Comparison of ENCODE assay signal across 18 cellular contexts in the genomic region with DNA sequence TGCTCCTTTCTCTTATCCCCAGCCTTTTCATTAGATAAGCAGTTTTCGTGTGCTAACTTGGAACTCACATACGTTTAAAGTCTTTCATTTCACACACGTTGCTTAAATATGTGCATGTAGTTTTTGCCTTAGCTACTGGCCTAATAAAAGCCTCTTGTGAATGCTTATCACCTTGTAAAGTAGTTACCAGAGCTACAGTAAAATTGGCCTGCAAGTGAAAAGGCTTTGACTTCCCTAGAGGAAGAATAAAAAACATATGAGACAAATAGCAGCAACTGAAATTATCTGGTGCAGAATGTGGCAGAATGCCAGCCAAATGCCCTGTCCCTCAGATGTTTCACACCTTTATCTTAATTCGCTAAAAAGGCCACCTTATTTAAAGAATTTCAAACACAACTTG. TPM values are rescaled to one million over a fixed set of nuclear protein-coding genes. Genes with fewer than 3 reads are reported as not detected.
DNase-seq lines count a peak whose midpoint lies in the region; ATAC-seq and TF ChIP-seq lines count a peak whose summit lies in the region.
"Had no signal": no experiment of that assay in that cellular context is flagged by ENCODE, and none has a peak within 500 bp of the region (broad histone marks: within the 10 kb centered on the region; RNA-seq: fewer than 3 reads in every experiment).

No MANE protein-coding gene starts in this region.

- H3K27me3 ChIP-seq in OCI-LY1 (ENCODE audit: insufficient read depth, low read length) (no peaks in the 10 kb centered on the region), left lung (no peaks in the 10 kb centered on the region)
- H3K27me3 ChIP-seq: BLaER1 treated with 17β-estradiol and CSF1 and Interleukin-3, amounts not matched to agents 10 nM and 100 nM had no signal

- H3K27ac ChIP-seq in OCI-LY1 (ENCODE audit: low read depth, low read length, poor library complexity, severe bottlenecking) (peak overlapping the region; percentile 16), left lung (no peak overlapping the region)
- H3K27ac ChIP-seq: BLaER1 treated with 17β-estradiol and CSF1 and Interleukin-3, amounts not matched to agents 10 nM and 100 nM; thoracic aorta had no signal

- H4K20me1 ChIP-seq in OCI-LY1 (ENCODE audit: insufficient read depth, low read length), result no peaks in the 10 kb centered on the region
- H4K20me1 ChIP-seq: BLaER1 treated with 17β-estradiol and CSF1 and Interleukin-3, amounts not matched to agents 10 nM and 100 nM had no signal

- no peaks in the 10 kb centered on the region for H3K79me2 ChIP-seq in OCI-LY1 (ENCODE audit: insufficient read depth, low read length)

- H3K9me3 ChIP-seq in OCI-LY1 (ENCODE audit: low read length) (no peaks in the 10 kb centered on the region), left lung (no peaks in the 10 kb centered on the region)
- H3K9me3 ChIP-seq: BLaER1 treated with 17β-estradiol and CSF1 and Interleukin-3, amounts not matched to agents 10 nM and 100 nM; thoracic aorta had no signal

- peak; percentile 72 for DNase-seq in NCI-H1092 treated with DMSO at 0.1 percent for 48 hours (lab: John Stamatoyannopoulos, UW)
- DNase-seq in NCI-H1092 (lab: John Stamatoyannopoulos, UW), result no peak
- peak in 2 of 3 experiments; percentile 31 to 75 for DNase-seq in NCI-H1417 (lab: John Stamatoyannopoulos, UW)
- DNase-seq in left lung, result no peak
- no peak for DNase-seq in T1000 (lab: John Stamatoyannopoulos, UW)
- no peak for DNase-seq in occipital lobe (lab: John Stamatoyannopoulos, UW)
- DNase-seq in left lobe of liver (ENCODE audit: low spot score), result no peak
- DNase-seq: activated CD4-positive, alpha-beta memory T cell treated with anti-CD3 and anti-CD28 coated beads, Interleukin-2, amount 10 ng/mL, durations not matched to agents 7 days and 5 days; activated naive CD4-positive, alpha-beta T cell treated with anti-CD3 and anti-CD28 coated beads, Interleukin-2, amount 50 U/mL, for 16 hours; activated T-cell treated with anti-CD3 and anti-CD28 coated beads, Interleukin-2, amount 50 U/mL, for 24 hours; DMS53; hypothalamus; NCI-H2171; stimulated activated CD4-positive, alpha-beta T cell treated with anti-CD3 and anti-CD28 coated beads, Interleukin-15, amount 100 ng/mL, for 24 hours had no signal

- H3K36me3 ChIP-seq in OCI-LY1 (ENCODE audit: insufficient read depth, low read length) (no peaks in the 10 kb centered on the region), left lung (no peaks in the 10 kb centered on the region)
- H3K36me3 ChIP-seq: BLaER1 treated with 17β-estradiol and CSF1 and Interleukin-3, amounts not matched to agents 10 nM and 100 nM; thoracic aorta had no signal

- H3K9ac ChIP-seq in OCI-LY1 (ENCODE audit: low read length), result no peak overlapping the region
- H3K9ac ChIP-seq: BLaER1 treated with 17β-estradiol and CSF1 and Interleukin-3, amounts not matched to agents 10 nM and 100 nM had no signal

- H3K4me3 ChIP-seq in OCI-LY1 (ENCODE audit: low read depth, low read length, poor library complexity, severe bottlenecking) (no peak overlapping the region), left lung (no peak overlapping the region)
- H3K4me3 ChIP-seq: BLaER1 treated with 17β-estradiol and CSF1 and Interleukin-3, amounts not matched to agents 10 nM and 100 nM; thoracic aorta had no signal

- intact Hi-C loops in left lung (cut with DNase I), result no loop called here

- no peaks in the 10 kb centered on the region for H3F3A ChIP-seq in OCI-LY1 (ENCODE audit: insufficient read depth, low read length)

- no peak overlapping the region for H2AFZ ChIP-seq in OCI-LY1 (ENCODE audit: low read length)

- no peak overlapping the region for H3K4me2 ChIP-seq in OCI-LY1 (ENCODE audit: low read length)

- H3K4me1 ChIP-seq in OCI-LY1 (ENCODE audit: insufficient read depth, low read length, severe bottlenecking) (peaks cover 18% of the 10 kb centered on the region), left lung (no peaks in the 10 kb centered on the region)

- no peaks in the 10 kb centered on the region for H3K9me2 ChIP-seq in OCI-LY1 (ENCODE audit: low read depth, low read length)

- ATAC-seq in left lung, result peak; percentile 33
- ATAC-seq in left lobe of liver, result no peak
- ATAC-seq: stimulated activated effector memory CD8-positive, alpha-beta T cell treated with anti-CD3 and anti-CD28 coated beads, Interleukin-12 subunit alpha, Interleukin-12 subunit beta, amount 100 ng/mL, for 72 hours had no signal

- TF ChIP-seq CTCF in OCI-LY1 (IDR thresholded peaks at IDR 0.05; ENCODE audit: low read length), result no peak
- TF ChIP-seq CTCF in left lung (IDR thresholded peaks at IDR 0.05), result no peak

RNA-seq across cellular contexts. Expression of gene RPA3, which starts 28.0 kb away (rescaled TPM):
- total RNA-seq in left lung (10 to 100 TPM; 28.5 to 32.3 TPM), occipital lobe (12.9 TPM), left lobe of liver (18.2 TPM)

Comparison
In these comparisons a context has a peak if more than half of its experiments do, and no peak if none do; other contexts are left out.
1. DNase-seq: peak in NCI-H1092 treated with DMSO at 0.1 percent for 48 hours (single experiment) and NCI-H1417 (2 of 3); none in NCI-H1092 (single experiment), left lung (0 of 2), T1000 (single experiment), occipital lobe (single experiment) and left lobe of liver (single experiment).